8 cellular contexts compared by ENCODE assay signal in the genomic region with DNA sequence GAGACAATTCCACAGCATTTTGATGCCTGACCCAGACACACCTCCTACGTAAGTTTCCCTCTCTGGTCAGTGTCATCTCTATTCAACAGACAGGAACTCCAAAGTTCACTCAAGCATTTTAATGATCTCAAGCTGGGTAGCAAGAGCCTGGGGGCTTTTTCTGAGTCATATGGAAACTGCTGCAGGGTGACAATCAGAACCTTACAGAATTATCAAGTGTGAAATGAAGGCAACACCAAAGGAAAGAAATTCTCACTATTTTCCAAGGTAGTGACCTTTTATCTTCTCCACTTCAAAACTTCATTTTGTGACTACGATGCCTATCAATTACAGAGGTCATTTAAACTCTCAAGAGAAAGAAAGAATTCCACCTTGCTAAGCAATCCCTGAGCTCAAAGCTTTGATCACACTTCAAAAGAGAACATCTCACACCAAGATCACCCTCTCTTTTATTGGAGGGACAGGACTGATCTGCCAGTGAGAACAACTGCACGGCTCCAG.
DNase-seq lines count a peak whose midpoint lies in the region; ATAC-seq and TF ChIP-seq lines count a peak whose summit lies in the region.
"Had no signal": no experiment of that assay in that cellular context is flagged by ENCODE, and none has a peak within 500 bp of the region (broad histone marks: within the 10 kb centered on the region; RNA-seq: fewer than 3 reads in every experiment).

No MANE protein-coding gene starts in this region.

- no peak for TF ChIP-seq POLR2A in body of pancreas (IDR thresholded peaks at IDR 0.05)

- peak overlapping the region; percentile 99 for H2BK12ac ChIP-seq in trophoblast cell (ENCODE audit: low read length)

- no peak overlapping the region for H3K4me2 ChIP-seq in trophoblast cell (ENCODE audit: low read length)

- H4K91ac ChIP-seq in trophoblast cell (ENCODE audit: low read depth, low read length): peak overlapping the region; percentile 91

- H3K27ac ChIP-seq in trophoblast cell (ENCODE audit: low read depth, low read length) (peak overlapping the region; percentile 77), body of pancreas (no peak overlapping the region)

- H3K4ac ChIP-seq in trophoblast cell (ENCODE audit: low read depth, low read length): peak overlapping the region; percentile 51

- DNase-seq in NAMALWA (ENCODE audit: low spot score): peak; percentile 30
- peak; percentile 96 to 99 for DNase-seq in trophoblast cell
- DNase-seq in D341Med (ENCODE audit: low spot score): no peak
- DNase-seq in body of pancreas: no peak
- no peak for DNase-seq in stimulated activated CD4-positive, alpha-beta T cell treated with anti-CD3 and anti-CD28 coated beads, Interleukin-4, amount 100 ng/mL, for 1 hour
- DNase-seq: H7 had no signal

- H3K27me3 ChIP-seq in trophoblast cell (ENCODE audit: insufficient read depth, low read length) (no peaks in the 10 kb centered on the region), body of pancreas (no peaks in the 10 kb centered on the region)

- H3K14ac ChIP-seq in trophoblast cell (ENCODE audit: low read length): peak overlapping the region; percentile 75

- H4K8ac ChIP-seq in trophoblast cell (ENCODE audit: low read depth, low read length): peak overlapping the region; percentile 85

- intact Hi-C loops in body of pancreas (cut with DNase I): no loop called here

- H4K12ac ChIP-seq in trophoblast cell (ENCODE audit: low read depth, low read length): peak overlapping the region; percentile 67

- peaks cover 3% of the 10 kb centered on the region for H3K79me2 ChIP-seq in trophoblast cell (ENCODE audit: control insufficient read depth, insufficient read depth, low read length, poor library complexity)

- H2AFZ ChIP-seq in trophoblast cell (ENCODE audit: insufficient read depth, low read length, poor library complexity): no peak overlapping the region

- WGBS in trophoblast cell (ENCODE audit: extremely low coverage, insufficient coverage, insufficient read length): no CpG with 5 or more reads among the region's 3 CpGs
- WGBS in body of pancreas, 2 donors: 92 to 96% methylated on average over 3 of the region's 3 CpGs

- H3K36me3 ChIP-seq in trophoblast cell (ENCODE audit: control insufficient read depth in 1 of 2, insufficient read depth in 2 of 2, low read length in 2 of 2): no peaks in the 10 kb centered on the region
- H3K36me3 ChIP-seq in body of pancreas (replicated peaks in 1 of 2; ENCODE audit: insufficient read depth in 1 of 2, low read depth in 2 of 2): no peaks in the 10 kb centered on the region

- no peak overlapping the region for H3K23ac ChIP-seq in trophoblast cell (ENCODE audit: low read length)

- TF ChIP-seq CTCF in body of pancreas (IDR thresholded peaks at IDR 0.05): no peak

- ATAC-seq in GM19035 (IDR thresholded peaks at IDR 0.05; ENCODE audit: unreplicated experiment) (peak; percentile 97), HG02610 (IDR thresholded peaks at IDR 0.05; ENCODE audit: unreplicated experiment) (peak; percentile 98), body of pancreas (no peak)

- peak overlapping the region; percentile 97 for H2BK5ac ChIP-seq in trophoblast cell (ENCODE audit: low read depth, low read length, poor library complexity)

- peaks cover 37% of the 10 kb centered on the region for H3K79me1 ChIP-seq in trophoblast cell (ENCODE audit: low read length)

- H3K4me1 ChIP-seq in trophoblast cell (ENCODE audit: control insufficient read depth in 1 of 2, insufficient read depth in 2 of 2, low read length in 2 of 2) (peaks cover 12 to 20% of the 10 kb centered on the region in 2 experiments), body of pancreas (peaks cover 7% of the 10 kb centered on the region)

- no peak overlapping the region for H3K18ac ChIP-seq in trophoblast cell (ENCODE audit: low read length)

- peak overlapping the region; percentile 98 for H2BK120ac ChIP-seq in trophoblast cell (ENCODE audit: insufficient read depth, low read length, poor library complexity)

- H3K4me3 ChIP-seq in trophoblast cell (ENCODE audit: low read depth, low read length) (no peak overlapping the region), body of pancreas (no peak overlapping the region)

- no peaks in the 10 kb centered on the region for H3K9me3 ChIP-seq in trophoblast cell (ENCODE audit: insufficient read depth, low read depth, low read length)
- no peaks in the 10 kb centered on the region for H3K9me3 ChIP-seq in body of pancreas

- H3K9ac ChIP-seq in trophoblast cell (ENCODE audit: low read length): no peak overlapping the region

- H2AK5ac ChIP-seq in trophoblast cell (ENCODE audit: low read length): no peak overlapping the region

Comparison
In these comparisons a context has a peak if more than half of its experiments do, and no peak if none do; other contexts are left out.
1. DNase-seq: peak in NAMALWA (single experiment) and trophoblast cell (2 of 2); none in D341Med (single experiment), body of pancreas (0 of 4) and stimulated activated CD4-positive, alpha-beta T cell treated with anti-CD3 and anti-CD28 coated beads, Interleukin-4, amount 100 ng/mL, for 1 hour (single experiment).